ENCODE assay signal across 16 cellular contexts in genomic region chr15:28978011-28978378, GRCh38.
"Had no signal": no experiment of that assay in that cellular context is flagged by ENCODE, and none has a peak within 500 bp of the region (broad histone marks: within the 10 kb centered on the region; RNA-seq: fewer than 3 reads in every experiment).

No MANE protein-coding gene starts in this region.

- H3K36me3 ChIP-seq: brain microvascular endothelial cell, ovary, upper lobe of right lung had no signal

- ATAC-seq: activated T-helper 17 cell treated with anti-CD3 and anti-CD28 coated beads, Interleukin-2, amount 50 U/mL, for 72 hours; effector memory CD8-positive, alpha-beta T cell; sciatic nerve; stimulated activated effector memory CD8-positive, alpha-beta T cell treated with anti-CD3 and anti-CD28 coated beads, Interleukin-12 subunit alpha, Interleukin-12 subunit beta, amount 100 ng/mL, for 72 hours had no signal

- H3K4me1 ChIP-seq: upper lobe of right lung had no signal

- H3K4me3 ChIP-seq: ovary, smooth muscle cell, upper lobe of right lung had no signal

- H3K27ac ChIP-seq: brain microvascular endothelial cell, ovary, upper lobe of right lung had no signal

- H3K9me3 ChIP-seq: ovary, upper lobe of right lung had no signal

- DNase-seq: activated B cell treated with CpG ODN at 0.5 μM for 24 hours; activated CD4-positive, alpha-beta memory T cell treated with anti-CD3 and anti-CD28 coated beads for 36 hours; activated CD4-positive, alpha-beta T cell treated with anti-CD3 and anti-CD28 coated beads for 4 hours; activated naive CD4-positive, alpha-beta T cell; activated naive CD8-positive, alpha-beta T cell treated with anti-CD3 and anti-CD28 coated beads, Interleukin-2, amount 10 ng/mL, durations not matched to agents 7 days and 5 days; activated T-cell treated with anti-CD3 and anti-CD28 coated beads for 4 hours; effector memory CD8-positive, alpha-beta T cell; nephron progenitor cell; ovary; stimulated activated CD4-positive, alpha-beta T cell treated with anti-CD3 and anti-CD28 coated beads, Interleukin-4, amount 100 ng/mL, for 24 hours; upper lobe of right lung had no signal

- H3K27me3 ChIP-seq: brain microvascular endothelial cell, ovary, upper lobe of right lung had no signal
